16 cellular contexts compared by ENCODE assay signal in the genomic region with DNA sequence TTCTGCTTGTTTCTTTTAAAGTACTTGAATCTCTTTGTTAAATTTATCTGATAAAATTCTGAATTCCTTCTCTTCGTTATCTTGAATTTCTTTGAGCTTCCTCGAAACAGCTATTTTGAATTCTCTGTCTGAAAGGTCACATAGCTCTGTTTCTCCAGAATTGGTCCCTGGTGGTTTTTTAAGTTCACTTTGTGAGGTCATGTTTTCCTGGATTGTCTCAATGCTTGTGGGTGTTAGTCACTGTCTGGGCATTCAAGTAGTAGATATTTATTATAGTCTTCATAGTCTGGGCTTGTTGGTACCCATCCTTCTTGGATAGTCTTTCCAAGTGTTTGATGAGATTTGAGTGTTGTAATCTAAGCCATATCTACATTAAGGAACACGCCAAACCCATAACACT.
DNase-seq lines count a peak whose midpoint lies in the region; ATAC-seq and TF ChIP-seq lines count a peak whose summit lies in the region.
"Had no signal": no experiment of that assay in that cellular context is flagged by ENCODE, and none has a peak within 500 bp of the region (broad histone marks: within the 10 kb centered on the region; RNA-seq: fewer than 3 reads in every experiment).

No MANE protein-coding gene starts in this region.

- H3K27ac ChIP-seq in mesenchymal stem cell (ENCODE audit: low read length, poor library complexity, severe bottlenecking): peak overlapping the region; percentile 94
- H3K27ac ChIP-seq in gastrocnemius medialis: no peak overlapping the region
- H3K27ac ChIP-seq: esophagus muscularis mucosa had no signal

- no peaks in the 10 kb centered on the region for H3K27me3 Mint-ChIP-seq in activated CD4-positive, alpha-beta memory T cell treated with anti-CD3 and anti-CD28 coated beads for 36 hours

- no peak overlapping the region for H3K9ac ChIP-seq in mesenchymal stem cell (ENCODE audit: low read length)

- ATAC-seq in HG03196 (IDR thresholded peaks at IDR 0.05; ENCODE audit: unreplicated experiment): no peak
- no peak for ATAC-seq in gastrocnemius medialis
- ATAC-seq: Right ventricle myocardium inferior had no signal

- no peak overlapping the region for H3K27ac Mint-ChIP-seq in activated CD4-positive, alpha-beta memory T cell treated with anti-CD3 and anti-CD28 coated beads for 36 hours

- no peak overlapping the region for H2BK15ac ChIP-seq in mesenchymal stem cell (ENCODE audit: low read depth, poor library complexity, severe bottlenecking)

- H3K27me3 ChIP-seq in MG63: no peaks in the 10 kb centered on the region
- no peaks in the 10 kb centered on the region for H3K27me3 ChIP-seq in mesenchymal stem cell (ENCODE audit: control insufficient read depth in 1 of 2, insufficient read depth in 1 of 2, low read length in 2 of 2)
- no peaks in the 10 kb centered on the region for H3K27me3 ChIP-seq in gastrocnemius medialis
- H3K27me3 ChIP-seq: BE2C, esophagus muscularis mucosa had no signal

- CTCF ChIA-PET in activated CD4-positive, alpha-beta memory T cell treated with anti-CD3 and anti-CD28 coated beads for 36 hours (lab: Charles Lee): no interaction called here

- H4K8ac ChIP-seq in mesenchymal stem cell (ENCODE audit: low read length): no peak overlapping the region

- H3K9me3 ChIP-seq in MG63 (peaks cover 15% of the 10 kb centered on the region), mesenchymal stem cell (ENCODE audit: control insufficient read depth, low read length) (peaks cover 36% of the 10 kb centered on the region), gastrocnemius medialis (no peaks in the 10 kb centered on the region)
- H3K9me3 ChIP-seq: BE2C had no signal

- H3K4me3 ChIP-seq in AG09309 (ENCODE audit: control insufficient read depth, low read depth, low read length) (no peak overlapping the region), MG63 (no peak overlapping the region), choroid plexus epithelial cell (ENCODE audit: low read depth, low read length) (no peak overlapping the region), mesenchymal stem cell (ENCODE audit: insufficient read depth in 1 of 2, low read depth in 1 of 2, low read length in 2 of 2) (no peak overlapping the region), gastrocnemius medialis (no peak overlapping the region)
- H3K4me3 ChIP-seq: esophagus muscularis mucosa had no signal

- peak overlapping the region; percentile 90 for H2BK5ac ChIP-seq in mesenchymal stem cell (ENCODE audit: low read depth, low read length, poor library complexity, severe bottlenecking)

- H3K79me1 ChIP-seq in mesenchymal stem cell (replicated peaks; ENCODE audit: low read length, poor library complexity, severe bottlenecking): no peaks in the 10 kb centered on the region

- no peak overlapping the region for H3K4me2 ChIP-seq in mesenchymal stem cell (ENCODE audit: low read length, poor library complexity, severe bottlenecking)

- intact Hi-C loops in activated CD4-positive, alpha-beta memory T cell treated with anti-CD3 and anti-CD28 coated beads for 36 hours (cut with micrococcal nuclease): no loop called here
- intact Hi-C loops in gastrocnemius medialis (cut with DNase I; ENCODE audit: low total_unique reads): no loop called here

- TF ChIP-seq CTCF in AG09309 (IDR thresholded peaks at IDR 0.05; ENCODE audit: control insufficient read depth, insufficient read depth, low read depth, low read length, missing control alignments): no peak
- no peak for TF ChIP-seq CTCF in choroid plexus epithelial cell (conservative IDR thresholded peaks at IDR 0.05; ENCODE audit: low read depth, low read length)
- no peak for TF ChIP-seq CTCF in gastrocnemius medialis (IDR thresholded peaks at IDR 0.05 in 4 of 5, conservative IDR thresholded peaks at IDR 0.05 in 1 of 5)

- H3K14ac ChIP-seq in mesenchymal stem cell (ENCODE audit: low read length in 2 of 2): no peak overlapping the region

- H3K9me3 Mint-ChIP-seq in activated CD4-positive, alpha-beta memory T cell treated with anti-CD3 and anti-CD28 coated beads for 36 hours: peaks cover 32% of the 10 kb centered on the region

- no peak overlapping the region for H3K23ac ChIP-seq in mesenchymal stem cell (ENCODE audit: low read length in 2 of 2)

- in situ Hi-C loops in gastrocnemius medialis (cut with MboI; ENCODE audit: low sequenced_read_pairs in 4 of 4): no loop called here

- H3K4me1 ChIP-seq in mesenchymal stem cell (ENCODE audit: control insufficient read depth, insufficient read depth, low read depth, low read length) (no peaks in the 10 kb centered on the region), gastrocnemius medialis (no peaks in the 10 kb centered on the region)
- H3K4me1 ChIP-seq: BE2C, esophagus muscularis mucosa had no signal

- H3K18ac ChIP-seq in mesenchymal stem cell (ENCODE audit: low read depth in 1 of 2, low read length in 2 of 2): no peak overlapping the region

- no peaks in the 10 kb centered on the region for H3K36me3 ChIP-seq in MG63
- H3K36me3 ChIP-seq in mesenchymal stem cell (ENCODE audit: control insufficient read depth in 1 of 2, insufficient read depth in 2 of 2, low read depth in 1 of 2, low read length in 2 of 2): no peaks in the 10 kb centered on the region
- no peaks in the 10 kb centered on the region for H3K36me3 ChIP-seq in gastrocnemius medialis
- H3K36me3 ChIP-seq: BE2C, esophagus muscularis mucosa had no signal

- 0% methylated on average over 3 of the region's 3 CpGs for WGBS in mesenchymal stem cell

- no peak overlapping the region for H2AK5ac ChIP-seq in mesenchymal stem cell (ENCODE audit: low read length, severe bottlenecking)

- DNase-seq in AG09309 (ENCODE audit: low read depth) (peak; percentile 43), MG63 (peak; percentile 5), choroid plexus epithelial cell (ENCODE audit: low read depth) (peak; percentile 94), mesenchymal stem cell (peak; percentile 93), HK-2 (ENCODE audit: unreplicated experiment) (no peak), gastrocnemius medialis (no peak)
- no peak for DNase-seq in activated CD4-positive, alpha-beta memory T cell treated with anti-CD3 and anti-CD28 coated beads for 36 hours
- DNase-seq: activated CD8-positive, alpha-beta memory T cell treated with anti-CD3 and anti-CD28 coated beads, Interleukin-2, amount 50 U/mL, for 4 hours; BE2C; DND-41; left cardiac atrium; stimulated activated CD4-positive, alpha-beta T cell treated with anti-CD3 and anti-CD28 coated beads, Interleukin-15, amount 100 ng/mL, for 24 hours; stimulated activated CD8-positive, alpha-beta memory T cell treated with anti-CD3 and anti-CD28 coated beads, Interleukin-4, amount 100 ng/mL, for 48 hours had no signal

- H3K4ac ChIP-seq in mesenchymal stem cell (ENCODE audit: low read depth in 1 of 2, low read length in 2 of 2): no peak overlapping the region

- POLR2A ChIA-PET in activated CD4-positive, alpha-beta memory T cell treated with anti-CD3 and anti-CD28 coated beads for 36 hours (lab: Charles Lee): no interaction called here

- H4K91ac ChIP-seq in mesenchymal stem cell (ENCODE audit: low read length): no peak overlapping the region

- H2BK120ac ChIP-seq in mesenchymal stem cell (ENCODE audit: low read depth, low read length): no peak overlapping the region

- no peak overlapping the region for H2AFZ ChIP-seq in mesenchymal stem cell (ENCODE audit: low read depth, low read length)

- no peaks in the 10 kb centered on the region for H3K4me1 Mint-ChIP-seq in activated CD4-positive, alpha-beta memory T cell treated with anti-CD3 and anti-CD28 coated beads for 36 hours (ENCODE audit: low read depth)

- no peak overlapping the region for H3K4me3 Mint-ChIP-seq in activated CD4-positive, alpha-beta memory T cell treated with anti-CD3 and anti-CD28 coated beads for 36 hours

- no peaks in the 10 kb centered on the region for H3K36me3 Mint-ChIP-seq in activated CD4-positive, alpha-beta memory T cell treated with anti-CD3 and anti-CD28 coated beads for 36 hours

- no peak for TF ChIP-seq POLR2A in gastrocnemius medialis (IDR thresholded peaks at IDR 0.05)

- H2BK12ac ChIP-seq in mesenchymal stem cell (ENCODE audit: low read length in 2 of 2): no peak overlapping the region

Comparison
In these comparisons a context has a peak if more than half of its experiments do, and no peak if none do; other contexts are left out.
1. DNase-seq: peak in AG09309 (single experiment), MG63 (single experiment), choroid plexus epithelial cell (single experiment) and mesenchymal stem cell (single experiment); none in HK-2 (single experiment), activated CD4-positive, alpha-beta memory T cell treated with anti-CD3 and anti-CD28 coated beads for 36 hours (single experiment) and gastrocnemius medialis (0 of 2).